1 cellular context compared by ENCODE assay signal in genomic region chr4:68349361-68350360, GRCh38.
TF ChIP-seq lines count a peak whose summit lies in the region.

YTHDC1 (minus strand) TSS chr4:68350090; CDS start chr4:68349753, 337 bp downstream.

TF ChIP-seq in GM12878, 131 proteins besides CTCF, POLR2A, EP300 and RAD21 (continued from another document and continues in another):
- TF ChIP-seq E4F1 (IDR thresholded peaks at IDR 0.05; ENCODE audit: borderline replicate concordance, partially characterized antibody): no peak
- peak; percentile 80; the same call in 1 of the 2 replicates for TF ChIP-seq TAF1 (IDR thresholded peaks at IDR 0.05; ENCODE audit: borderline replicate concordance, low read depth, low read length)
- TF ChIP-seq POU2F2 (IDR thresholded peaks at IDR 0.05; ENCODE audit: borderline replicate concordance, low read depth, low read length): peak; percentile 65; the same call in 1 of the 3 replicates
- TF ChIP-seq SMAD5 (IDR thresholded peaks at IDR 0.05; ENCODE audit: low read depth): peak; percentile 87; the same call in 1 of the 2 replicates
- TF ChIP-seq USF1 (IDR thresholded peaks at IDR 0.05; ENCODE audit: borderline replicate concordance, extremely low read length, insufficient read depth, low read depth, low read length): no peak
- peak; percentile 40; the same call in 1 of the 2 replicates for TF ChIP-seq SPI1 (IDR thresholded peaks at IDR 0.05; ENCODE audit: borderline replicate concordance, insufficient read depth, low read depth, low read length)
- TF ChIP-seq BMI1 (IDR thresholded peaks at IDR 0.05; ENCODE audit: borderline replicate concordance): no peak
- no peak for TF ChIP-seq NFIC (IDR thresholded peaks at IDR 0.05; ENCODE audit: low read depth, low read length)
- TF ChIP-seq TBL1XR1 (IDR thresholded peaks at IDR 0.05; ENCODE audit: low read depth, low read length): no peak
- TF ChIP-seq PRDM15 (CRISPR knock-in tag; IDR thresholded peaks at IDR 0.05): no peak
- TF ChIP-seq MTA3 (IDR thresholded peaks at IDR 0.05; ENCODE audit: borderline replicate concordance, low read length): no peak; the same call in 1 of the 2 replicates
- TF ChIP-seq JUNB (IDR thresholded peaks at IDR 0.05): no peak
- TF ChIP-seq SIN3A (IDR thresholded peaks at IDR 0.05; ENCODE audit: low read depth, low read length): peak; percentile 66; the same call in 1 of the 2 replicates
- TF ChIP-seq JUND (IDR thresholded peaks at IDR 0.05; ENCODE audit: low read depth, low read length): no peak
- TF ChIP-seq KAT2A (conservative IDR thresholded peaks at IDR 0.05; ENCODE audit: control insufficient read depth, low read depth, low read length): no peak
- TF ChIP-seq MYC (IDR thresholded peaks at IDR 0.05; ENCODE audit: insufficient read depth, insufficient read length, insufficient replicate concordance, low read length, severe bottlenecking): no peak
- TF ChIP-seq RCOR1 (conservative IDR thresholded peaks at IDR 0.05; ENCODE audit: low read depth, low read length): peak; percentile 59; the same call in 1 of the 2 replicates
- TF ChIP-seq ZNF622 (IDR thresholded peaks at IDR 0.05): no peak
- TF ChIP-seq SREBF1 (IDR thresholded peaks at IDR 0.05; ENCODE audit: low read length): no peak
- TF ChIP-seq EGR1 (IDR thresholded peaks at IDR 0.05; ENCODE audit: borderline replicate concordance in 1 of 2, low read depth in 2 of 2, low read length in 2 of 2): peak in 1 of 2 experiments; percentile 96; a peak in 1 of 3 replicates
- TF ChIP-seq CBX3 (IDR thresholded peaks at IDR 0.05; ENCODE audit: borderline replicate concordance, low read depth): no peak
- peak; percentile 95 for TF ChIP-seq YY1 (IDR thresholded peaks at IDR 0.05; ENCODE audit: low read depth, low read length)
- peak; percentile 98 for TF ChIP-seq CREB1 (IDR thresholded peaks at IDR 0.05; ENCODE audit: low read depth)
- TF ChIP-seq HDGF (IDR thresholded peaks at IDR 0.05): 0 out of 2 replicates have a peak, but pooled peaks have one; percentile 37
- peak; percentile 74 for TF ChIP-seq GATAD2B (conservative IDR thresholded peaks at IDR 0.05; ENCODE audit: low read depth)
- TF ChIP-seq ATF7 (IDR thresholded peaks at IDR 0.05; ENCODE audit: low read depth): peak; percentile 94
- TF ChIP-seq IKZF2 (IDR thresholded peaks at IDR 0.05): peak; percentile 45 to 56; a peak in 3 of 4 replicates
- peak; percentile 75 to 77; a peak in 3 of 4 replicates for TF ChIP-seq SRF (IDR thresholded peaks at IDR 0.05; ENCODE audit: low read depth in 2 of 2, low read length in 2 of 2)
- 0 out of 2 replicates have a peak, but pooled peaks have one; percentile 41 for TF ChIP-seq ESRRA (IDR thresholded peaks at IDR 0.05; ENCODE audit: low read length)
- TF ChIP-seq TCF7 (IDR thresholded peaks at IDR 0.05; ENCODE audit: borderline replicate concordance): no peak
- TF ChIP-seq SMARCA5 (IDR thresholded peaks at IDR 0.05): peak; percentile 32; the same call in 1 of the 2 replicates
- TF ChIP-seq STAT3 (IDR thresholded peaks at IDR 0.05; ENCODE audit: low read depth, low read length): peak; percentile 45; the same call in 1 of the 2 replicates
- peak; percentile 77 for TF ChIP-seq MXI1 (IDR thresholded peaks at IDR 0.05; ENCODE audit: low read depth, low read length)
- peak; percentile 54; the same call in 1 of the 2 replicates for TF ChIP-seq DPF2 (IDR thresholded peaks at IDR 0.05)
- no peak for TF ChIP-seq ATF2 (IDR thresholded peaks at IDR 0.05; ENCODE audit: low read length)
- TF ChIP-seq RELB (IDR thresholded peaks at IDR 0.05; ENCODE audit: low read depth): peak; percentile 84
- no peak for TF ChIP-seq PAX8 (IDR thresholded peaks at IDR 0.05)
- TF ChIP-seq RBBP5 (conservative IDR thresholded peaks at IDR 0.05): no peak
- TF ChIP-seq STAT1 (conservative IDR thresholded peaks at IDR 0.05): 0 out of 2 replicates have a peak, but pooled peaks have one; percentile 2
- peak; percentile 77 for TF ChIP-seq PML (IDR thresholded peaks at IDR 0.05; ENCODE audit: low read length)
- TF ChIP-seq CEBPB (IDR thresholded peaks at IDR 0.05; ENCODE audit: borderline replicate concordance in 1 of 2, low read depth in 2 of 2, low read length in 2 of 2): no peak
- TF ChIP-seq MAX (IDR thresholded peaks at IDR 0.05; ENCODE audit: low read depth, low read length): peak; percentile 79
- TF ChIP-seq ZNF592 (IDR thresholded peaks at IDR 0.05): no peak
- no peak for TF ChIP-seq SMC3 (IDR thresholded peaks at IDR 0.05; ENCODE audit: borderline replicate concordance, low read length)
- TF ChIP-seq NRF1 (conservative IDR thresholded peaks at IDR 0.05; ENCODE audit: low read depth, low read length): peak; percentile 60
- 0 out of 2 replicates have a peak, but pooled peaks have one; percentile 50 for TF ChIP-seq E2F4 (IDR thresholded peaks at IDR 0.05; ENCODE audit: low read depth, low read length)
- no peak for TF ChIP-seq MEF2A (IDR thresholded peaks at IDR 0.05; ENCODE audit: insufficient read depth, low read depth, low read length)
- no peak for TF ChIP-seq KDM1A (IDR thresholded peaks at IDR 0.05; ENCODE audit: borderline replicate concordance)
- TF ChIP-seq ATF3 (IDR thresholded peaks at IDR 0.05; ENCODE audit: borderline replicate concordance, extremely low read depth, low read depth, low read length): no peak
- TF ChIP-seq ZBED1 (IDR thresholded peaks at IDR 0.05; ENCODE audit: borderline replicate concordance): no peak
